8 cellular contexts compared by ENCODE assay signal in the genomic region with DNA sequence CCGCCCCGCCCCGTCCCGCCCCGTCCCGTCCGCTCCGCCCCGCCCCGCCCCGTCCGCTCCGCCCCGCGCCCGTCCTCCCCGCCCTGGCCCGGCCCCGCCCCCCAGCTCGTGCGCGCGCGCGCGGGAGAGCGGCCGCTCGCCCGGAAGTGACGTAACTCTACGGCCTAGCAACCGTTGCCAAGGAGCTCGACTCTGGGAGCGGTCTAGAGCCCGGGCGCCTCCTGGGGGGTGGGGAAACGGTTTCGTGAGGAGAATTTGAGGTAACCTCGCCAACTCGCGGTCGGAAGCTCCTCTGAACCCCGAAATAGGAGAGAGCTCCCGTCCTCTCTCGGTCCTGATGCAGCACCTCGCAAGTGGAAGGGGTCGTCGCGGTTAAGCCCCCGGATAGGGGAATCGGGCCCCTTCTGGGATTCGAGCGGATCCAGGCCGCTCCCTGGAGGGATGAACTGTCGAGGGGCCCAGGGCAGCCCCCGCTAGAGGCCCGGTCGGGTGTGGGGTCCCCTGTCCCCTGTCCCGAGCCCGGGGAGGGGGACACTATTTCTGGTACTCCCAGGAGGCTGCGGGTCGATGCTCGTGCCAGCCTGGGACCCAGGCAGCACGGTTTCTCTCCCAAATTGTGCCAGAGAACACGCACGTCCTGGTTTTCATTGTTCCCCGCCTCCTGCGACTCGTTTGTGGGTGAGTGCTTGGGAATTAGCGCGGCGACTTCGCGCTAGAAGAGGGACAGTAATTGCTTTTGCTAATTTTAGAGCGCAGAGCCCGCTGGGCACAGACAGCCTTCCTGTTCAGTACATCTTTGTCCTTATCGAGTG.
DNase-seq lines count a peak whose midpoint lies in the region; ATAC-seq and TF ChIP-seq lines count a peak whose summit lies in the region.

A gene with protein sequence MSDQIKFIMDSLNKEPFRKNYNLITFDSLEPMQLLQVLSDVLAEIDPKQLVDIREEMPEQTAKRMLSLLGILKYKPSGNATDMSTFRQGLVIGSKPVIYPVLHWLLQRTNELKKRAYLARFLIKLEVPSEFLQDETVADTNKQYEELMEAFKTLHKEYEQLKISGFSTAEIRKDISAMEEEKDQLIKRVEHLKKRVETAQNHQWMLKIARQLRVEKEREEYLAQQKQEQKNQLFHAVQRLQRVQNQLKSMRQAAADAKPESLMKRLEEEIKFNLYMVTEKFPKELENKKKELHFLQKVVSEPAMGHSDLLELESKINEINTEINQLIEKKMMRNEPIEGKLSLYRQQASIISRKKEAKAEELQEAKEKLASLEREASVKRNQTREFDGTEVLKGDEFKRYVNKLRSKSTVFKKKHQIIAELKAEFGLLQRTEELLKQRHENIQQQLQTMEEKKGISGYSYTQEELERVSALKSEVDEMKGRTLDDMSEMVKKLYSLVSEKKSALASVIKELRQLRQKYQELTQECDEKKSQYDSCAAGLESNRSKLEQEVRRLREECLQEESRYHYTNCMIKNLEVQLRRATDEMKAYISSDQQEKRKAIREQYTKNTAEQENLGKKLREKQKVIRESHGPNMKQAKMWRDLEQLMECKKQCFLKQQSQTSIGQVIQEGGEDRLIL (plus strand): TSS at position 174 of the 812 bp plus-strand sequence. CDS start 3,024 bp downstream, outside the sequence.

- H3K79me2 ChIP-seq in OCI-LY3 (ENCODE audit: low read length), result no peaks in the 10 kb centered on the region

- no peak for TF ChIP-seq CTCF in OCI-LY3 (IDR thresholded peaks at IDR 0.05; ENCODE audit: low read depth, low read length)

- no peaks in the 10 kb centered on the region for H3K36me3 ChIP-seq in OCI-LY3 (replicated peaks; ENCODE audit: low read depth, low read length)

- no peak within 1 kb of the TSS; the same call in 1 of the 2 replicates for H3K27ac ChIP-seq in OCI-LY3 (ENCODE audit: low read length)

- peak within 1 kb of the TSS; percentile 89 for H3K9ac ChIP-seq in OCI-LY3 (ENCODE audit: low read length)

- H3K27me3 ChIP-seq in OCI-LY3 (ENCODE audit: low read depth, low read length), result no peaks in the 10 kb centered on the region

- ATAC-seq in GM21447 (IDR thresholded peaks at IDR 0.05; ENCODE audit: unreplicated experiment), result peak; percentile 84

- DNase-seq in CMK (ENCODE audit: low read depth) (peak; percentile 77), HuH-7.5 (ENCODE audit: low spot score) (peak; percentile 90), activated T-cell treated with anti-CD3 and anti-CD28 coated beads for 1 hour (ENCODE audit: low read depth) (peak; percentile 98), epidermal melanocyte (ENCODE audit: insufficient read length, low spot score) (peak; percentile 88), midbrain (lab: John Stamatoyannopoulos, UW) (peak; percentile 96)
- DNase-seq in stimulated activated CD8-positive, alpha-beta memory T cell treated with anti-CD3 and anti-CD28 coated beads, Interleukin-15, amount 100 ng/mL, for 48 hours (ENCODE audit: low read depth in 2 of 2), result peak; percentile 89 to 90

- no peaks in the 10 kb centered on the region for H3K9me3 ChIP-seq in OCI-LY3 (ENCODE audit: insufficient read depth, low read length)

- H3K4me2 ChIP-seq in OCI-LY3 (ENCODE audit: low read length), result peak within 1 kb of the TSS; percentile 83

- peak within 1 kb of the TSS; percentile 86 for H2AFZ ChIP-seq in OCI-LY3 (ENCODE audit: low read depth, low read length)

- peak within 1 kb of the TSS; percentile 95 for H3K4me3 ChIP-seq in OCI-LY3 (ENCODE audit: low read length)

- peaks cover 9% of the 10 kb centered on the region for H3K4me1 ChIP-seq in OCI-LY3 (ENCODE audit: low read length)

- H4K20me1 ChIP-seq in OCI-LY3 (ENCODE audit: insufficient read depth, low read length), result no peaks in the 10 kb centered on the region
